ENCODE assay signal across 29 cellular contexts in the genomic region with DNA sequence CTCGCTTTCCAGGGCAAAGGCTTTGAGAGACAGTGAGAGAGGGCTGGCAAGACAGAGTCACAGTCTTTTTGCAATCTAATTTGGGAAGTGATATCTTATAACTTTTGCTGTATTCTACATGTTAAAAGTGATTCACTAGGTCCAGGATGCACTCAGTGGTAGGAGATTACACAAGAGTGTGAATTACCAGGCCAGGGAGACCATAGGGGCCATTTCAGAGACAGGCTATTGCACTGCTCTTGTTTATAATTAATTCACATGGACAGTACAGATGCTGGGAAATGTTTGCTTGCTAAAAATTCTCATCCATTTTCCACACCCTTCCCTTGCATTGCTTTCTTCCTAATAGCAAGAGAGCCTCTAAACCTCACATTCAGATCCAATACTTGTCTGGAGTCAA.
"Had no signal": no experiment of that assay in that cellular context is flagged by ENCODE, and none has a peak within 500 bp of the region (broad histone marks: within the 10 kb centered on the region; RNA-seq: fewer than 3 reads in every experiment).

No MANE protein-coding gene starts in this region.

- H3K4me1 Mint-ChIP-seq: activated CD4-positive, alpha-beta T cell treated with anti-CD3 and anti-CD28 coated beads, Interleukin-2, amount 10 ng/mL, durations not matched to agents 24 days and 14 days; activated naive CD8-positive, alpha-beta T cell treated with anti-CD3 and anti-CD28 coated beads, Interleukin-2, amount 10 ng/mL, durations not matched to agents 7 days and 5 days; activated T-helper 17 cell treated with anti-CD3 and anti-CD28 coated beads, Interleukin-2, amount 50 U/mL, for 72 hours had no signal

- H3K27me3 Mint-ChIP-seq: activated CD8-positive, alpha-beta T cell treated with anti-CD3 and anti-CD28 coated beads for 36 hours had no signal

- H3K4me1 ChIP-seq: Peyer's patch had no signal

- H3K36me3 ChIP-seq: Peyer's patch had no signal

- H3K36me3 Mint-ChIP-seq: activated naive CD8-positive, alpha-beta T cell treated with anti-CD3 and anti-CD28 coated beads, Interleukin-2, amount 10 ng/mL, durations not matched to agents 7 days and 5 days; brain had no signal

- H3K4me3 ChIP-seq: Peyer's patch had no signal

- H3K9ac ChIP-seq: KMS-11 had no signal

- H3K4me3 Mint-ChIP-seq: activated CD4-positive, alpha-beta T cell treated with anti-CD3 and anti-CD28 coated beads, Interleukin-2, amount 10 ng/mL, durations not matched to agents 24 days and 14 days; activated CD8-positive, alpha-beta T cell treated with anti-CD3 and anti-CD28 coated beads for 36 hours; activated naive CD8-positive, alpha-beta T cell treated with anti-CD3 and anti-CD28 coated beads, Interleukin-2, amount 10 ng/mL, durations not matched to agents 7 days and 5 days; activated T-cell treated with anti-CD3 and anti-CD28 coated beads, Interleukin-2, amount 50 U/mL, for 72 hours; activated T-helper 17 cell treated with anti-CD3 and anti-CD28 coated beads, Interleukin-2, amount 50 U/mL, for 72 hours; brain had no signal

- DNase-seq: activated CD4-positive, alpha-beta T cell treated with anti-CD3 and anti-CD28 coated beads, Interleukin-2, amount 10 ng/mL, durations not matched to agents 24 days and 14 days; activated CD4-positive, alpha-beta T cell treated with anti-CD3 and anti-CD28 coated beads, Interleukin-2, amount 50 U/mL, for 4 hours; activated CD8-positive, alpha-beta T cell treated with anti-CD3 and anti-CD28 coated beads for 36 hours; activated effector memory CD4-positive, alpha-beta T cell treated with anti-CD3 and anti-CD28 coated beads, Interleukin-2, amount 50 U/mL, for 16 hours; activated naive CD4-positive, alpha-beta T cell; activated naive CD4-positive, alpha-beta T cell treated with anti-CD3 and anti-CD28 coated beads, Interleukin-2, amount 50 U/mL, for 16 hours; activated naive CD8-positive, alpha-beta T cell treated with anti-CD3 and anti-CD28 coated beads, Interleukin-2, amount 10 ng/mL, durations not matched to agents 7 days and 5 days; activated T-cell treated with anti-CD3 and anti-CD28 coated beads, Interleukin-2, amount 50 U/mL, for 1 hour; activated T-cell treated with anti-CD3 and anti-CD28 coated beads, Interleukin-2, amount 50 U/mL, for 72 hours; caudate nucleus; cerebellar nuclear complex; MM.1S; NCI-H1048; NCI-H1105 treated with DMSO at 0.1 percent for 48 hours; NCI-H1436; NCI-H1694 treated with DMSO at 0.1 percent for 48 hours; NCI-H2029; NCI-H345; NCI-H526; NCI-H748 treated with DMSO at 0.1 percent for 48 hours; NK-92 treated with Interleukin-12 subunit alpha and Interleukin-12 subunit beta, amount 100 ng/mL, for 24 hours; PC-3; Peyer's patch; RPMI8226; SHP77 treated with DMSO at 0.1 percent for 48 hours; T1000 had no signal

- H3K27ac ChIP-seq: KMS-11, Peyer's patch had no signal

- H3K4me2 ChIP-seq: KMS-11 had no signal

- ATAC-seq: activated CD8-positive, alpha-beta T cell treated with anti-CD3 and anti-CD28 coated beads for 36 hours; activated T-cell treated with anti-CD3 and anti-CD28 coated beads, Interleukin-2, amount 50 U/mL, for 72 hours; activated T-helper 17 cell treated with anti-CD3 and anti-CD28 coated beads, Interleukin-2, amount 50 U/mL, for 72 hours; PC-3 had no signal

- H3K27me3 ChIP-seq: Peyer's patch had no signal

- H3K9me3 Mint-ChIP-seq: activated T-helper 17 cell treated with anti-CD3 and anti-CD28 coated beads, Interleukin-2, amount 50 U/mL, for 72 hours had no signal

- H3K9me3 ChIP-seq: Peyer's patch had no signal

- H3K27ac Mint-ChIP-seq: activated CD4-positive, alpha-beta T cell treated with anti-CD3 and anti-CD28 coated beads, Interleukin-2, amount 10 ng/mL, durations not matched to agents 24 days and 14 days; activated CD8-positive, alpha-beta T cell treated with anti-CD3 and anti-CD28 coated beads for 36 hours; activated naive CD8-positive, alpha-beta T cell treated with anti-CD3 and anti-CD28 coated beads, Interleukin-2, amount 10 ng/mL, durations not matched to agents 7 days and 5 days; activated T-cell treated with anti-CD3 and anti-CD28 coated beads, Interleukin-2, amount 50 U/mL, for 72 hours; activated T-helper 17 cell treated with anti-CD3 and anti-CD28 coated beads, Interleukin-2, amount 50 U/mL, for 72 hours; brain had no signal
